1 cellular context compared by ENCODE assay signal in the genomic region with DNA sequence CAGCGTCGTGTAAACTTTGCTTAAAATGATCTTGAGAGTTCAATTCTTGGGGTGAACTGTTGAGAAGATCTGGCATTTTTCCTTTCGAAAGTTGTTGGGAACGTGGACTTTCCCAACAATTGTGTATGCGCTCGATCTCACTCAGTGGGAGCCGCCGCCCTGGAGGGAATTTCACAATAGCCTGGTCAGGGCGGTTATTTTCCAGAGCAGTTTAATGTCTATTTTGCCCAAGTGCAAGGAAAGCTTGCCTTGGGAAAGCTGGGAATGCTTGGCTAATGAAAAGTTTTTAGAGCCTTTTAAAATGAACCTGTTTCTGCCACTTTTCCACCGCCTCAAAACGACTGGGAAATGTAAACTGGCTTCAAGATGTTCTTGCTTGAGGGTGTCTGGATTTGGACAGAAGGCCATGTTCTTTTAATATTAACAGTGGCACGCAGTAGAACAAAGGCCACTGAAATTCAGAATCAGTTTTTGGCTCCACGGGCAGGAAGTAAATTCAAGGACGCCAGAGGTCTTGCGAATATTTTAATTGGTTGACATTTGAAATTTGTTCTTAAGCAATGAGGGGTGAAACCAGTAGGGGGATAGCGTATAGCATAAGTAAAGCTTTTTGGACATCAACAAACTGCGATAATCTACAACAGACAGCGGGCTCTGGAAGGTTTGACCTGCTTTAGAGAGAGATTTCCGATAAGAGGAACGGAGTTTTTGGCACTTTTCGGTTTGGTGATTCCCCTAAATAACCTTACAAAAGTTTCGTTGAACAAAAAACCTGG.
A peak's percentile ranks its signal among the peaks of the same experiment; 100 is the strongest.
TF ChIP-seq lines count a peak whose summit lies in the region.

No MANE protein-coding gene starts in this region.

TF ChIP-seq in HEK293, 187 proteins besides CTCF, POLR2A, EP300 and RAD21 (continued from another document):
- TF ChIP-seq, protein P1, sequence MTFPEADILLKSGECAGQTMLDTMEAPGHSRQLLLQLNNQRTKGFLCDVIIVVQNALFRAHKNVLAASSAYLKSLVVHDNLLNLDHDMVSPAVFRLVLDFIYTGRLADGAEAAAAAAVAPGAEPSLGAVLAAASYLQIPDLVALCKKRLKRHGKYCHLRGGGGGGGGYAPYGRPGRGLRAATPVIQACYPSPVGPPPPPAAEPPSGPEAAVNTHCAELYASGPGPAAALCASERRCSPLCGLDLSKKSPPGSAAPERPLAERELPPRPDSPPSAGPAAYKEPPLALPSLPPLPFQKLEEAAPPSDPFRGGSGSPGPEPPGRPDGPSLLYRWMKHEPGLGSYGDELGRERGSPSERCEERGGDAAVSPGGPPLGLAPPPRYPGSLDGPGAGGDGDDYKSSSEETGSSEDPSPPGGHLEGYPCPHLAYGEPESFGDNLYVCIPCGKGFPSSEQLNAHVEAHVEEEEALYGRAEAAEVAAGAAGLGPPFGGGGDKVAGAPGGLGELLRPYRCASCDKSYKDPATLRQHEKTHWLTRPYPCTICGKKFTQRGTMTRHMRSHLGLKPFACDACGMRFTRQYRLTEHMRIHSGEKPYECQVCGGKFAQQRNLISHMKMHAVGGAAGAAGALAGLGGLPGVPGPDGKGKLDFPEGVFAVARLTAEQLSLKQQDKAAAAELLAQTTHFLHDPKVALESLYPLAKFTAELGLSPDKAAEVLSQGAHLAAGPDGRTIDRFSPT (tag by site-specific recombination; IDR thresholded peaks at IDR 0.05) = no peak
- TF ChIP-seq IKZF3 (tag by site-specific recombination; IDR thresholded peaks at IDR 0.05) (peak; percentile 45; the same call in 1 of the 2 replicates), FEZF1 (tag by site-specific recombination; IDR thresholded peaks at IDR 0.05) (no peak), OSR2 (tag by site-specific recombination; IDR thresholded peaks at IDR 0.05) (peak; percentile 27; the same call in 1 of the 2 replicates), PATZ1 (tag by site-specific recombination; IDR thresholded peaks at IDR 0.05) (0 out of 2 replicates have a peak, but pooled peaks have one; percentile 14), PRDM1 (tag by site-specific recombination; IDR thresholded peaks at IDR 0.05) (peak; percentile 68; the same call in 1 of the 2 replicates), ZNF324 (tag by site-specific recombination; IDR thresholded peaks at IDR 0.05) (0 out of 2 replicates have a peak, but pooled peaks have one; percentile 15), ZBTB20 (tag by site-specific recombination; IDR thresholded peaks at IDR 0.05) (peak; percentile 10; the same call in 1 of the 2 replicates), GLIS2 (tag by site-specific recombination; IDR thresholded peaks at IDR 0.05) (peak; percentile 19; the same call in 1 of the 2 replicates), ZNF555 (tag by site-specific recombination; conservative IDR thresholded peaks at IDR 0.05) (no peak), ZNF654 (tag by site-specific recombination; IDR thresholded peaks at IDR 0.05; ENCODE audit: low read depth) (no peak), ZBTB17 (tag by site-specific recombination; IDR thresholded peaks at IDR 0.05) (peak; percentile 31; the same call in 1 of the 2 replicates), ZIC2 (tag by site-specific recombination; IDR thresholded peaks at IDR 0.05) (peak; percentile 10; the same call in 1 of the 2 replicates), PRDM6 (tag by site-specific recombination; IDR thresholded peaks at IDR 0.05) (0 out of 2 replicates have a peak, but pooled peaks have one; percentile 50), ZNF660 (tag by site-specific recombination; IDR thresholded peaks at IDR 0.05) (0 out of 2 replicates have a peak, but pooled peaks have one; percentile 36), ZNF214 (tag by site-specific recombination; IDR thresholded peaks at IDR 0.05; ENCODE audit: borderline replicate concordance) (no peak), ZNF335 (tag by site-specific recombination; conservative IDR thresholded peaks at IDR 0.05) (peak; percentile 5)
- TF ChIP-seq, protein P2, sequence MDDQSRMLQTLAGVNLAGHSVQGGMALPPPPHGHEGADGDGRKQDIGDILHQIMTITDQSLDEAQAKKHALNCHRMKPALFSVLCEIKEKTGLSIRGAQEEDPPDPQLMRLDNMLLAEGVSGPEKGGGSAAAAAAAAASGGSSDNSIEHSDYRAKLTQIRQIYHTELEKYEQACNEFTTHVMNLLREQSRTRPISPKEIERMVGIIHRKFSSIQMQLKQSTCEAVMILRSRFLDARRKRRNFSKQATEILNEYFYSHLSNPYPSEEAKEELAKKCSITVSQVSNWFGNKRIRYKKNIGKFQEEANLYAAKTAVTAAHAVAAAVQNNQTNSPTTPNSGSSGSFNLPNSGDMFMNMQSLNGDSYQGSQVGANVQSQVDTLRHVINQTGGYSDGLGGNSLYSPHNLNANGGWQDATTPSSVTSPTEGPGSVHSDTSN (CRISPR knock-in tag; IDR thresholded peaks at IDR 0.05) = 0 out of 2 replicates have a peak, but pooled peaks have one; percentile 8
- TF ChIP-seq, protein P3, sequence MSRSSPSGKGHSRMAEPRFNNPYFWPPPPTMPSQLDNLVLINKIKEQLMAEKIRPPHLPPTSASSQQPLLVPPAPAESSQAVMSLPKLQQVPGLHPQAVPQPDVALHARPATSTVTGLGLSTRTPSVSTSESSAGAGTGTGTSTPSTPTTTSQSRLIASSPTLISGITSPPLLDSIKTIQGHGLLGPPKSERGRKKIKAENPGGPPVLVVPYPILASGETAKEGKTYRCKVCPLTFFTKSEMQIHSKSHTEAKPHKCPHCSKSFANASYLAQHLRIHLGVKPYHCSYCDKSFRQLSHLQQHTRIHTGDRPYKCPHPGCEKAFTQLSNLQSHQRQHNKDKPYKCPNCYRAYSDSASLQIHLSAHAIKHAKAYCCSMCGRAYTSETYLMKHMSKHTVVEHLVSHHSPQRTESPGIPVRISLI (tag by site-specific recombination; IDR thresholded peaks at IDR 0.05) = 0 out of 2 replicates have a peak, but pooled peaks have one; percentile 68
- TF ChIP-seq, protein P4, sequence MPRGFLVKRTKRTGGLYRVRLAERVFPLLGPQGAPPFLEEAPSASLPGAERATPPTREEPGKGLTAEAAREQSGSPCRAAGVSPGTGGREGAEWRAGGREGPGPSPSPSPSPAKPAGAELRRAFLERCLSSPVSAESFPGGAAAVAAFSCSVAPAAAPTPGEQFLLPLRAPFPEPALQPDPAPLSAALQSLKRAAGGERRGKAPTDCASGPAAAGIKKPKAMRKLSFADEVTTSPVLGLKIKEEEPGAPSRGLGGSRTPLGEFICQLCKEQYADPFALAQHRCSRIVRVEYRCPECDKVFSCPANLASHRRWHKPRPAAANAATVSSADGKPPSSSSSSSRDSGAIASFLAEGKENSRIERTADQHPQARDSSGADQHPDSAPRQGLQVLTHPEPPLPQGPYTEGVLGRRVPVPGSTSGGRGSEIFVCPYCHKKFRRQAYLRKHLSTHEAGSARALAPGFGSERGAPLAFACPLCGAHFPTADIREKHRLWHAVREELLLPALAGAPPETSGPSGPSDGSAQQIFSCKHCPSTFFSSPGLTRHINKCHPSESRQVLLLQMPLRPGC (tag by site-specific recombination; IDR thresholded peaks at IDR 0.05) = no peak
